24 cellular contexts compared by ENCODE assay signal in the genomic region with DNA sequence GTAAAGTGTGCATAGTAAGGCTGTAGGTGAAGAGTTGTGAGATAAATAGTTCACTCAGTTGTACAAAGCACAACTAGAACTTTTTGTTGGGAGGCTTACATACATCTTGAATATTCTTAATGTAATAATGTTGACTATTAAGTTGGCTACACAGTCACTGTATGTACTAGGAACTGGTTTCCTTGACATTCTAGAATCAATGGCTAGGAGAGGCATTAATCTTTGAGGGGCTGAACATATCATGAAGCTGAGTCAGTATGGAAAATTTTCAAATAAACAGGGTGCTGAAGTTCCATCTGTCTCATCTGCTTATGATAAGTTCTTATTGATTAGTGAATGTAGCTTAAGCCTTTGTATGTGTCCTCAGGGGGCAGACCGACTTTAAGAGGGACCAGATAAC. TPM values are rescaled to one million over a fixed set of nuclear protein-coding genes. Genes with fewer than 3 reads are reported as not detected.
DNase-seq lines count a peak whose midpoint lies in the region; ATAC-seq and TF ChIP-seq lines count a peak whose summit lies in the region.
"Had no signal": no experiment of that assay in that cellular context is flagged by ENCODE, and none has a peak within 500 bp of the region (broad histone marks: within the 10 kb centered on the region; RNA-seq: fewer than 3 reads in every experiment).

No MANE protein-coding gene starts in this region.

- H3K4me1 Mint-ChIP-seq in natural killer cell (peaks cover 21 to 24% of the 10 kb centered on the region in 2 donors), WTC11 (peaks cover 5% of the 10 kb centered on the region; the same call in 1 of the 2 replicates)
- H3K4me1 Mint-ChIP-seq in natural killer cell treated with Interleukin-12 subunit alpha and Interleukin-12 subunit beta and Interleukin-15 and Interleukin-18, amount 100 ng/mL, for 72 hours (ENCODE audit: low read depth in 2 of 2) = peaks cover 8% of the 10 kb centered on the region in 2 donors
- H3K4me1 Mint-ChIP-seq in stimulated activated naive B cell treated with anti-CD40 and anti-IgM and Interleukin-4, amounts not matched to agents 10 μg/mL and 1 μg/mL and 100 μg/mL, for 72 hours = peaks cover 7 to 20% of the 10 kb centered on the region in 2 donors

- peak overlapping the region; percentile 24 to 35 for H3K27ac Mint-ChIP-seq in natural killer cell
- peak overlapping the region in 1 of 2 donors; percentile 26 for H3K27ac Mint-ChIP-seq in natural killer cell treated with Interleukin-12 subunit alpha and Interleukin-12 subunit beta and Interleukin-15 and Interleukin-18, amount 100 ng/mL, for 72 hours
- H3K27ac Mint-ChIP-seq in WTC11 = peak overlapping the region; percentile 23; the same call in 1 of the 2 replicates
- H3K27ac Mint-ChIP-seq in stimulated activated naive B cell treated with anti-CD40 and anti-IgM and Interleukin-4, amounts not matched to agents 10 μg/mL and 1 μg/mL and 100 μg/mL, for 72 hours = peak overlapping the region; percentile 16
- H3K27ac Mint-ChIP-seq: neural progenitor cell had no signal

- CTCF ChIA-PET in WTC11 (lab: Charles Lee) = interaction anchor here (1.8 kb wide), 1 partner anchor 438 kb away, joined by 5 read pairs; no protein-coding TSS in a partner anchor

- POLR2A ChIA-PET in WTC11 (lab: Charles Lee) = no interaction called here

- H3K9me3 Mint-ChIP-seq in natural killer cell (no peaks in the 10 kb centered on the region), WTC11 (no peaks in the 10 kb centered on the region)
- no peaks in the 10 kb centered on the region for H3K9me3 Mint-ChIP-seq in natural killer cell treated with Interleukin-12 subunit alpha and Interleukin-12 subunit beta and Interleukin-15 and Interleukin-18, amount 100 ng/mL, for 72 hours
- H3K9me3 Mint-ChIP-seq in stimulated activated naive B cell treated with anti-CD40 and anti-IgM and Interleukin-4, amounts not matched to agents 10 μg/mL and 1 μg/mL and 100 μg/mL, for 72 hours = no peaks in the 10 kb centered on the region
- H3K9me3 Mint-ChIP-seq: neural progenitor cell had no signal

- ATAC-seq in natural killer cell (no peak), WTC11 (no peak), HG03442 (IDR thresholded peaks at IDR 0.05; ENCODE audit: unreplicated experiment) (no peak)
- no peak for ATAC-seq in natural killer cell treated with Interleukin-12 subunit alpha and Interleukin-12 subunit beta and Interleukin-15 and Interleukin-18, amount 100 ng/mL, for 72 hours
- no peak for ATAC-seq in stimulated activated naive B cell treated with anti-CD40 and anti-IgM and Interleukin-4, amounts not matched to agents 10 μg/mL and 1 μg/mL and 100 μg/mL, for 72 hours (replicated peaks)
- ATAC-seq: gastroesophageal sphincter, Panc1, psoas muscle had no signal

- no peaks in the 10 kb centered on the region for H3K27me3 Mint-ChIP-seq in natural killer cell (ENCODE audit: low read depth in 2 of 2)
- no peaks in the 10 kb centered on the region for H3K27me3 Mint-ChIP-seq in natural killer cell treated with Interleukin-12 subunit alpha and Interleukin-12 subunit beta and Interleukin-15 and Interleukin-18, amount 100 ng/mL, for 72 hours
- no peaks in the 10 kb centered on the region for H3K27me3 Mint-ChIP-seq in WTC11 (ENCODE audit: low read depth)
- no peaks in the 10 kb centered on the region for H3K27me3 Mint-ChIP-seq in stimulated activated naive B cell treated with anti-CD40 and anti-IgM and Interleukin-4, amounts not matched to agents 10 μg/mL and 1 μg/mL and 100 μg/mL, for 72 hours

- H3K36me3 Mint-ChIP-seq in natural killer cell = no peaks in the 10 kb centered on the region
- peaks cover 6% of the 10 kb centered on the region for H3K36me3 Mint-ChIP-seq in natural killer cell treated with Interleukin-12 subunit alpha and Interleukin-12 subunit beta and Interleukin-15 and Interleukin-18, amount 100 ng/mL, for 72 hours
- peaks cover 12% of the 10 kb centered on the region; the same call in 1 of the 2 replicates for H3K36me3 Mint-ChIP-seq in WTC11
- peaks cover 21 to 36% of the 10 kb centered on the region in 2 donors for H3K36me3 Mint-ChIP-seq in stimulated activated naive B cell treated with anti-CD40 and anti-IgM and Interleukin-4, amounts not matched to agents 10 μg/mL and 1 μg/mL and 100 μg/mL, for 72 hours

- TF ChIP-seq CTCF in natural killer cell (IDR thresholded peaks at IDR 0.05) (no peak), WTC11 (IDR thresholded peaks at IDR 0.05) (no peak)

- intact Hi-C loops in natural killer cell (cut with micrococcal nuclease) = no loop called here

- DNase-seq in natural killer cell (no peak), WTC11 (ENCODE audit: low spot score) (no peak), fibroblast of peridontal ligament (ENCODE audit: extremely low read depth) (peak; percentile 10), nucleus accumbens (lab: John Stamatoyannopoulos, UW) (no peak), 8988T (no peak)
- DNase-seq in natural killer cell treated with Interleukin-12 subunit alpha and Interleukin-12 subunit beta and Interleukin-15 and Interleukin-18, amount 100 ng/mL, for 72 hours (ENCODE audit: low spot score) = no peak
- no peak for DNase-seq in stimulated activated naive B cell treated with anti-CD40 and anti-IgM and Interleukin-4, amounts not matched to agents 10 μg/mL and 1 μg/mL and 100 μg/mL, for 72 hours
- DNase-seq: activated CD4-positive, CD25-positive, alpha-beta regulatory T cell; activated CD8-positive, alpha-beta memory T cell treated with anti-CD3 and anti-CD28 coated beads for 24 hours; anterior cingulate cortex; DMS79 treated with DMSO at 0.1 percent for 48 hours; erythroblast; Kasumi-1; NCI-H1048; NCI-H2029 treated with DMSO at 0.1 percent for 48 hours; NK-92 treated with Interleukin-12 subunit alpha and Interleukin-12 subunit beta, amount 100 ng/mL, for 24 hours; psoas muscle; SJCRH30; stomach; transverse colon had no signal

- H3K4me3 Mint-ChIP-seq in natural killer cell = no peak overlapping the region
- no peak overlapping the region for H3K4me3 Mint-ChIP-seq in natural killer cell treated with Interleukin-12 subunit alpha and Interleukin-12 subunit beta and Interleukin-15 and Interleukin-18, amount 100 ng/mL, for 72 hours
- H3K4me3 Mint-ChIP-seq in WTC11 = no peak overlapping the region
- H3K4me3 Mint-ChIP-seq in stimulated activated naive B cell treated with anti-CD40 and anti-IgM and Interleukin-4, amounts not matched to agents 10 μg/mL and 1 μg/mL and 100 μg/mL, for 72 hours = no peak overlapping the region
- H3K4me3 Mint-ChIP-seq: neural progenitor cell had no signal

TF ChIP-seq in WTC11, 78 proteins besides CTCF, POLR2A, EP300 and RAD21 (continues in another document):
- TF ChIP-seq MYBL2 (CRISPR knock-in tag; IDR thresholded peaks at IDR 0.05) (no peak), SOX15 (CRISPR knock-in tag; IDR thresholded peaks at IDR 0.05) (no peak), IRF1 (CRISPR knock-in tag; IDR thresholded peaks at IDR 0.05) (no peak), PRDM15 (CRISPR knock-in tag; IDR thresholded peaks at IDR 0.05) (no peak), E2F4 (CRISPR knock-in tag; IDR thresholded peaks at IDR 0.05; ENCODE audit: borderline replicate concordance, low read depth) (no peak), ZNF396 (CRISPR knock-in tag; IDR thresholded peaks at IDR 0.05; ENCODE audit: borderline replicate concordance) (no peak), TP53 (CRISPR knock-in tag; IDR thresholded peaks at IDR 0.05) (no peak)

RNA-seq across cellular contexts. Expression of gene METTL21A, which starts 23.4 kb away (rescaled TPM):
- 10 to 100 TPM; 10.1 to 11.5 (median 11.0) TPM for total RNA-seq in natural killer cell
- 10 to 100 TPM in 1 of 2 donors, 1 to 10 TPM in 1; 9.7 to 23.4 TPM for total RNA-seq in natural killer cell treated with Interleukin-12 subunit alpha and Interleukin-12 subunit beta and Interleukin-15 and Interleukin-18, amount 100 ng/mL, for 72 hours
- total RNA-seq in WTC11 (2021) = 56.0 to 57.6 TPM (median 56.4 TPM) in 3 replicates
